9 cellular contexts compared by ENCODE assay signal in genomic region chr1:167933779-167934178, GRCh38. TPM values are rescaled to one million over a fixed set of nuclear protein-coding genes. Genes with fewer than 3 reads are reported as not detected.
DNase-seq lines count a peak whose midpoint lies in the region; ATAC-seq, FAIRE-seq and TF ChIP-seq lines count a peak whose summit lies in the region.
"Had no signal": no experiment of that assay in that cellular context is flagged by ENCODE, and none has a peak within 500 bp of the region (broad histone marks: within the 10 kb centered on the region; RNA-seq: fewer than 3 reads in every experiment).

No MANE protein-coding gene starts in this region.

- H3K79me2 ChIP-seq in OCI-LY3 (ENCODE audit: low read length): peaks cover 42% of the 10 kb centered on the region

- no peak overlapping the region for H3K9ac ChIP-seq in OCI-LY3 (ENCODE audit: low read length)

- H3K9me3 ChIP-seq in OCI-LY3 (ENCODE audit: insufficient read depth, low read length) (no peaks in the 10 kb centered on the region), psoas muscle (no peaks in the 10 kb centered on the region)

- H3K27me3 Mint-ChIP-seq in CD14-positive monocyte (ENCODE audit: low read depth in 3 of 3): peaks cover 0 to 5% (median 3%) of the 10 kb centered on the region in 3 donors

- TF ChIP-seq POLR2A in H54 (IDR thresholded peaks at IDR 0.05; ENCODE audit: low read depth, low read length): no peak

- H3K4me1 Mint-ChIP-seq in CD14-positive monocyte: peaks cover 34% of the 10 kb centered on the region

- H3K9me3 Mint-ChIP-seq in CD14-positive monocyte: no peaks in the 10 kb centered on the region

- peak overlapping the region; percentile 94; the same call in 1 of the 2 replicates for H3K4me2 ChIP-seq in OCI-LY3 (ENCODE audit: low read length)

- intact Hi-C loops in psoas muscle (cut with DNase I) (loop anchor here (10.0 kb wide), 2 partner anchors 111 to 219 kb away; no protein-coding TSS in a partner anchor), CD14-positive monocyte (cut with micrococcal nuclease) (loop anchor here (10.0 kb wide), 2 partner anchors 709 to 1089 kb away; partner anchors contain the start of gene POU2F1 (in 1 of the 2))

- H3K27ac Mint-ChIP-seq in CD14-positive monocyte: no peak overlapping the region

- H3K36me3 ChIP-seq in OCI-LY3 (replicated peaks; ENCODE audit: low read depth, low read length) (no peaks in the 10 kb centered on the region), psoas muscle (ENCODE audit: insufficient read depth in 1 of 2, low read depth in 1 of 2) (no peaks in the 10 kb centered on the region)

- H3K4me3 ChIP-seq in GM08714 (ENCODE audit: low read length) (peak overlapping the region; percentile 71; the same call in 1 of the 2 replicates), OCI-LY3 (ENCODE audit: low read length) (no peak overlapping the region), epithelial cell of proximal tubule (ENCODE audit: low read depth, low read length) (peak overlapping the region; percentile 86), psoas muscle (peak overlapping the region; percentile 84)

- H3K4me3 Mint-ChIP-seq in CD14-positive monocyte: no peak overlapping the region

- DNase-seq in epithelial cell of proximal tubule (ENCODE audit: low read depth) (no peak), psoas muscle (no peak), CD14-positive monocyte (ENCODE audit: low spot score) (no peak), H54 (ENCODE audit: insufficient read length, low spot score) (no peak)
- no peak for DNase-seq in activated CD4-positive, CD25-positive, alpha-beta regulatory T cell (lab: John Stamatoyannopoulos, UW)
- DNase-seq: NCI-H1105 had no signal

- no peak overlapping the region for H2AFZ ChIP-seq in OCI-LY3 (ENCODE audit: low read depth, low read length)

- WGBS in psoas muscle, 3 donors: 29 to 49% (median 33%) methylated on average over 4 of the region's 4 CpGs

- no peak for FAIRE-seq in H54 (lab: Jason Lieb, UNC)

- H3K27ac ChIP-seq in OCI-LY3 (ENCODE audit: low read length) (no peak overlapping the region), psoas muscle (peak overlapping the region; percentile 96)

- ATAC-seq in psoas muscle (no peak), HG03196 (IDR thresholded peaks at IDR 0.05; ENCODE audit: unreplicated experiment) (no peak)

- H4K20me1 ChIP-seq in OCI-LY3 (ENCODE audit: insufficient read depth, low read length): peaks cover 6% of the 10 kb centered on the region; the same call in 1 of the 2 replicates

- TF ChIP-seq CTCF in OCI-LY3 (IDR thresholded peaks at IDR 0.05; ENCODE audit: low read depth, low read length) (no peak), epithelial cell of proximal tubule (conservative IDR thresholded peaks at IDR 0.05; ENCODE audit: low read depth, low read length) (no peak), psoas muscle (IDR thresholded peaks at IDR 0.05) (no peak), CD14-positive monocyte (IDR thresholded peaks at IDR 0.05) (no peak)

- peaks cover 0 to 2% of the 10 kb centered on the region in 2 donors for H3K36me3 Mint-ChIP-seq in CD14-positive monocyte

- H3K27me3 ChIP-seq in OCI-LY3 (ENCODE audit: low read depth, low read length) (no peaks in the 10 kb centered on the region), psoas muscle (ENCODE audit: insufficient read depth in 3 of 3, low read length in 2 of 3) (no peaks in the 10 kb centered on the region)

- H3K4me1 ChIP-seq in OCI-LY3 (ENCODE audit: low read length) (peaks cover 23% of the 10 kb centered on the region), psoas muscle (peaks cover 35% of the 10 kb centered on the region)

RNA-seq across cellular contexts. Expression of gene DCAF6, which starts 2.7 kb away (rescaled TPM):
- total RNA-seq in epithelial cell of proximal tubule (35.5 and 37.5 TPM in 2 replicates), psoas muscle (100 to 1,000 TPM; 259 to 396 (median 327) TPM)
- polyA plus RNA-seq in psoas muscle (100 to 1,000 TPM in 2 of 3 donors, 10 to 100 TPM in 1; 71.0 to 369 (median 240) TPM), CD14-positive monocyte (10 to 100 TPM; 11.8 to 11.9 TPM)

RNA-seq across cellular contexts. Expression of gene MPC2, which starts 3.1 kb away (rescaled TPM):
- total RNA-seq in epithelial cell of proximal tubule (47.7 and 62.3 TPM in 2 replicates), psoas muscle (100 to 1,000 TPM; 112 to 207 (median 181) TPM)
- polyA plus RNA-seq in psoas muscle (100 to 1,000 TPM in 2 of 3 donors, 10 to 100 TPM in 1; 94.0 to 153 (median 122) TPM), CD14-positive monocyte (10 to 100 TPM; 59.4 to 70.3 TPM)

RNA-seq across cellular contexts. Expression of gene ADCY10, which starts 19.8 kb away (rescaled TPM):
- total RNA-seq in epithelial cell of proximal tubule: not detected in 2 replicates
- under 1 TPM; 0.17 to 0.54 (median 0.20) TPM for total RNA-seq in psoas muscle
- polyA plus RNA-seq in psoas muscle: under 1 TPM; 0.01 to 0.10 (median 0.09) TPM
- not detected for polyA plus RNA-seq in CD14-positive monocyte
